Comparison of ENCODE assay signal across 21 cellular contexts in the genomic region with DNA sequence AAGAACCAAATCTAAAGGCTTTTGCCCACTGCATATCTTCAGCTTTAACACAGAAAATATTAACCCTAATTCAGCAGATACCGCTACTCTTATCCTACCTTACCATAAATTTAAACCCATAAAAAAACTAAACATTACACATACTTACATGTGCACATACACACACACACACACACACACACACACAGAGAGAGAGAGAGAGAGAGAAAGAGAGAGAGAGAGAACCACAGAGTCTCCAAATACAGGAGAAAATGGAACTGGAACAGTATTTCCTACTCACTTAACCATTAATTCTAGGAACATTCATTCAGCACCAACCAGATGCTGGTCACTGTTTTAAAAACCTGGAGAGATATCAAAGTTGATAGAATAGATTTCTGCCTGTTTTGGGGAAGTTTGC. TPM values are rescaled to one million over a fixed set of nuclear protein-coding genes. Genes with fewer than 3 reads are reported as not detected.
"Had no signal": no experiment of that assay in that cellular context is flagged by ENCODE, and none has a peak within 500 bp of the region (broad histone marks: within the 10 kb centered on the region; RNA-seq: fewer than 3 reads in every experiment).

No MANE protein-coding gene starts in this region.

- H3K27me3 ChIP-seq: SJSA1 had no signal

- H3K9ac ChIP-seq: KMS-11 had no signal

- H3K27ac ChIP-seq: HL-60, KMS-11, SJSA1, SK-N-MC had no signal

- H3K27ac Mint-ChIP-seq: IgD-negative memory B cell had no signal

- ATAC-seq: K562 had no signal

- H3K4me1 Mint-ChIP-seq: IgD-negative memory B cell had no signal

- H3K9me3 ChIP-seq: SJSA1 had no signal

- H3K36me3 Mint-ChIP-seq: IgD-negative memory B cell had no signal

- H3K4me3 Mint-ChIP-seq: IgD-negative memory B cell had no signal

- H3K27me3 Mint-ChIP-seq: IgD-negative memory B cell had no signal

- H3K36me3 ChIP-seq: SJSA1 had no signal

- H3K4me3 ChIP-seq: K562, SJSA1, SK-N-MC had no signal

- H3K4me2 ChIP-seq: KMS-11 had no signal

- DNase-seq: Kasumi-1, MM.1S, NCI-H1092 treated with DMSO at 0.1 percent for 48 hours, NCI-H1436, NCI-H1694, NCI-H187 treated with DMSO at 0.1 percent for 48 hours, NCI-H2029 treated with DMSO at 0.1 percent for 48 hours, NCI-H2171 treated with DMSO at 0.1 percent for 48 hours, NCI-H2227 treated with DMSO at 0.1 percent for 48 hours, NCI-H524, NCI-H69, NCI-H774, Right ventricle myocardium superior, RPMI8226, SIG-M5 had no signal

RNA-seq across cellular contexts. Expression of a gene that starts 53.7 kb away (rescaled TPM):
- total RNA-seq: K562 had no signal
- polyA plus RNA-seq: IgD-negative memory B cell had no signal
